ENCODE assay signal across 11 cellular contexts in the genomic region with DNA sequence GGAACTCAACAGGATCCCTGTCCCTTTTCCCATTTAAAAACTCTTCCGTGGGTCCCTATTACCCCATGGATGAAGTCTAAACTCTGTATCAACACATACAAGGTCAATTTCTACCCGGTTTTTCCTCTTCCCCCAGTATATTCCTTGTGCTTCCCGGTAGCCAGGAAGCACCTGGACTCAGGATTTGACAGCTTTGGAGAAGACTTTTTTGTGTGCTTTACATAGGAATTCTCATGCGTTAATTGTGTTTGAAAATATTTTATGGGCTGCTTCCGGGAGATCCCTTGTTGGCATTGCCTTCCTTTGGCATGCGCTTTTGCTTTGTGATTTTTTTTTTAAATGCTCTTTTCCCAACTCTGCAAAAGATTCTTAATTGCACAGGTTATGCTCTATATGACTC. TPM values are rescaled to one million over a fixed set of nuclear protein-coding genes. Genes with fewer than 3 reads are reported as not detected.
A peak's percentile ranks its signal among the peaks of the same experiment; 100 is the strongest.
DNase-seq lines count a peak whose midpoint lies in the region; ATAC-seq and TF ChIP-seq lines count a peak whose summit lies in the region.
"Had no signal": no experiment of that assay in that cellular context is flagged by ENCODE, and none has a peak within 500 bp of the region (broad histone marks: within the 10 kb centered on the region; RNA-seq: fewer than 3 reads in every experiment).

No MANE protein-coding gene starts in this region.

- H3K9me3 ChIP-seq in muscle layer of duodenum (ENCODE audit: control insufficient read depth in 1 of 2, low read length in 2 of 2) (no peaks in the 10 kb centered on the region), gastrocnemius medialis (no peaks in the 10 kb centered on the region), left lung (no peaks in the 10 kb centered on the region)
- H3K9me3 ChIP-seq: vagina had no signal

- peaks cover 0 to 4% of the 10 kb centered on the region in 2 donors for H3K27me3 Mint-ChIP-seq in natural killer cell treated with Interleukin-12 subunit alpha and Interleukin-12 subunit beta and Interleukin-15 and Interleukin-18, amount 100 ng/mL, for 72 hours
- no peaks in the 10 kb centered on the region for H3K27me3 Mint-ChIP-seq in natural killer cell (ENCODE audit: low read depth in 2 of 2)
- no peaks in the 10 kb centered on the region for H3K27me3 Mint-ChIP-seq in central memory CD8-positive, alpha-beta T cell

- H3K4me1 ChIP-seq in muscle layer of duodenum (ENCODE audit: control insufficient read depth in 1 of 2, insufficient read depth in 2 of 2, low read length in 2 of 2): peaks cover 9 to 10% of the 10 kb centered on the region in 2 donors
- peaks cover 5 to 10% of the 10 kb centered on the region in 2 donors for H3K4me1 ChIP-seq in gastrocnemius medialis
- peaks cover 0 to 7% of the 10 kb centered on the region in 2 donors for H3K4me1 ChIP-seq in left lung

- no peaks in the 10 kb centered on the region for H3K36me3 ChIP-seq in muscle layer of duodenum (ENCODE audit: control insufficient read depth in 1 of 2, insufficient read depth in 2 of 2, low read length in 2 of 2)
- no peaks in the 10 kb centered on the region for H3K36me3 ChIP-seq in gastrocnemius medialis
- H3K36me3 ChIP-seq in left lung: no peaks in the 10 kb centered on the region
- H3K36me3 ChIP-seq: vagina had no signal

- ATAC-seq in natural killer cell treated with Interleukin-12 subunit alpha and Interleukin-12 subunit beta and Interleukin-15 and Interleukin-18, amount 100 ng/mL, for 72 hours: no peak
- no peak for ATAC-seq in natural killer cell
- no peak for ATAC-seq in central memory CD8-positive, alpha-beta T cell (replicated peaks; ENCODE audit: extremely low read depth, poor library complexity, severe bottlenecking)
- ATAC-seq in gastrocnemius medialis: no peak
- ATAC-seq in left lung: no peak

- no peaks in the 10 kb centered on the region for H3K9me3 Mint-ChIP-seq in natural killer cell treated with Interleukin-12 subunit alpha and Interleukin-12 subunit beta and Interleukin-15 and Interleukin-18, amount 100 ng/mL, for 72 hours
- H3K9me3 Mint-ChIP-seq in natural killer cell: no peaks in the 10 kb centered on the region
- no peaks in the 10 kb centered on the region for H3K9me3 Mint-ChIP-seq in central memory CD8-positive, alpha-beta T cell

- H3K36me3 Mint-ChIP-seq in natural killer cell treated with Interleukin-12 subunit alpha and Interleukin-12 subunit beta and Interleukin-15 and Interleukin-18, amount 100 ng/mL, for 72 hours: no peaks in the 10 kb centered on the region
- no peaks in the 10 kb centered on the region for H3K36me3 Mint-ChIP-seq in natural killer cell
- H3K36me3 Mint-ChIP-seq in central memory CD8-positive, alpha-beta T cell (ENCODE audit: insufficient read depth): no peaks in the 10 kb centered on the region

- peak overlapping the region; percentile 63 for H3K27ac ChIP-seq in muscle layer of duodenum (ENCODE audit: low read length)
- H3K27ac ChIP-seq in gastrocnemius medialis: no peak overlapping the region
- no peak overlapping the region for H3K27ac ChIP-seq in left lung
- H3K27ac ChIP-seq: vagina had no signal

- intact Hi-C loops in natural killer cell (cut with micrococcal nuclease) (no loop called here), gastrocnemius medialis (cut with DNase I; ENCODE audit: low total_unique reads) (no loop called here), left lung (cut with DNase I) (no loop called here)

- TF ChIP-seq CTCF in natural killer cell (IDR thresholded peaks at IDR 0.05) (no peak), gastrocnemius medialis (IDR thresholded peaks at IDR 0.05 in 4 of 5, conservative IDR thresholded peaks at IDR 0.05 in 1 of 5) (no peak), left lung (IDR thresholded peaks at IDR 0.05) (no peak)

- in situ Hi-C loops in gastrocnemius medialis (cut with MboI; ENCODE audit: low sequenced_read_pairs in 4 of 4): no loop called here

- no peak for TF ChIP-seq POLR2A in gastrocnemius medialis (IDR thresholded peaks at IDR 0.05)

- peaks cover 36 to 51% of the 10 kb centered on the region in 2 donors for H3K4me1 Mint-ChIP-seq in natural killer cell treated with Interleukin-12 subunit alpha and Interleukin-12 subunit beta and Interleukin-15 and Interleukin-18, amount 100 ng/mL, for 72 hours (ENCODE audit: low read depth in 2 of 2)
- H3K4me1 Mint-ChIP-seq in natural killer cell: peaks cover 18 to 42% of the 10 kb centered on the region in 2 donors
- H3K4me1 Mint-ChIP-seq in central memory CD8-positive, alpha-beta T cell: peaks cover 52% of the 10 kb centered on the region

- no peak overlapping the region for H3K4me3 Mint-ChIP-seq in natural killer cell treated with Interleukin-12 subunit alpha and Interleukin-12 subunit beta and Interleukin-15 and Interleukin-18, amount 100 ng/mL, for 72 hours
- H3K4me3 Mint-ChIP-seq in natural killer cell: no peak overlapping the region
- peak overlapping the region; percentile 49 for H3K4me3 Mint-ChIP-seq in central memory CD8-positive, alpha-beta T cell

- peak overlapping the region; percentile 51 to 71 for H3K27ac Mint-ChIP-seq in natural killer cell treated with Interleukin-12 subunit alpha and Interleukin-12 subunit beta and Interleukin-15 and Interleukin-18, amount 100 ng/mL, for 72 hours
- H3K27ac Mint-ChIP-seq in natural killer cell: peak overlapping the region in 1 of 2 donors; percentile 75
- peak overlapping the region; percentile 77 for H3K27ac Mint-ChIP-seq in central memory CD8-positive, alpha-beta T cell (ENCODE audit: low read depth)

- no peak overlapping the region for H3K4me3 ChIP-seq in muscle layer of duodenum (ENCODE audit: low read depth in 1 of 2, low read length in 2 of 2)
- H3K4me3 ChIP-seq in gastrocnemius medialis: no peak overlapping the region
- H3K4me3 ChIP-seq in left lung: no peak overlapping the region
- H3K4me3 ChIP-seq: vagina had no signal

- H3K27me3 ChIP-seq in muscle layer of duodenum (ENCODE audit: low read depth, low read length) (no peaks in the 10 kb centered on the region), gastrocnemius medialis (no peaks in the 10 kb centered on the region), left lung (no peaks in the 10 kb centered on the region)
- H3K27me3 ChIP-seq: vagina had no signal

- no peak for DNase-seq in natural killer cell treated with Interleukin-12 subunit alpha and Interleukin-12 subunit beta and Interleukin-15 and Interleukin-18, amount 100 ng/mL, for 72 hours (ENCODE audit: low spot score)
- DNase-seq in natural killer cell (no peak), gastrocnemius medialis (no peak), left lung (no peak), NOMO-1 (lab: John Stamatoyannopoulos, UW; ENCODE audit: unreplicated experiment in 2 of 2) (no peak)
- no peak for DNase-seq in central memory CD8-positive, alpha-beta T cell (ENCODE audit: low spot score in 2 of 2)
- no peak for DNase-seq in effector CD8-positive, alpha-beta T cell (lab: John Stamatoyannopoulos, UW)
- DNase-seq: AML-193, occipital lobe had no signal

RNA-seq across cellular contexts. Expression of a gene that starts 7.2 kb away (rescaled TPM):
- total RNA-seq in natural killer cell treated with Interleukin-12 subunit alpha and Interleukin-12 subunit beta and Interleukin-15 and Interleukin-18, amount 100 ng/mL, for 72 hours: 100 to 1,000 TPM; 119 to 127 TPM
- total RNA-seq in natural killer cell (10 to 100 TPM; 14.9 to 19.4 (median 18.6) TPM), gastrocnemius medialis (10 to 100 TPM in 3 of 4 donors, 1 to 10 TPM in 1; 9.3 to 32.0 (median 20.0) TPM), left lung (10 to 100 TPM; 68.6 to 80.4 TPM)
